1 cellular context compared by ENCODE assay signal in genomic region chr20:14384820-14385740, GRCh38.
TF ChIP-seq lines count a peak whose summit lies in the region.

No MANE protein-coding gene starts in this region.

TF ChIP-seq in A549, 52 proteins besides CTCF, POLR2A, EP300 and RAD21 (continued from another document):
- TF ChIP-seq HMGXB4 (CRISPR knock-in tag; IDR thresholded peaks at IDR 0.05; ENCODE audit: borderline replicate concordance) (no peak), BCL3 (IDR thresholded peaks at IDR 0.05) (no peak), FOSL2 (IDR thresholded peaks at IDR 0.05) (no peak), FOSL2 (CRISPR knock-in tag; IDR thresholded peaks at IDR 0.05) (no peak), NPAS2 (CRISPR knock-in tag; IDR thresholded peaks at IDR 0.05; ENCODE audit: borderline replicate concordance) (no peak)
